In the genomic region with DNA sequence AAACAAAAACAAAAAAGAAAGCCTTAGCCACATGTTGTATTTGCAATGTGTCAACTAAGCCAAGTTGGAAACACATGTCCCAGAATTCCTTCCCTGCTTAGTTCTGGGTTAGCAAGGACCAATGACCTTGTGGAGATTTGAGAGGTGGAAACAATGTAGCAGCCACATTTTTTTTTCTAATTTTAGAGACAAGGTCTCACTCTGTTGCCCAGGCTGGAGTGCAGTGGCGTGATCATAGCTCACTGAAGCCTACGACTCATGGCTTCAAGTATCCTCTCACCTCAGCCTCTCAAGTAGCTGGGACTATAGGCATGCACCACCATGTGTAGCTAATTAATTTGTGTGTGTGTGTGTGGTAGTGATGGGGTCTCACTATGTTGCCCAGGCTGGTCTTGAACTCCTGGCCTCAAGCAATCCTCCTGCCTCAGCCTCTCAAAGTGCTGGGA, we compare ENCODE assay signal across 12 cellular contexts. TPM values are rescaled to one million over a fixed set of nuclear protein-coding genes. Genes with fewer than 3 reads are reported as not detected.
"Had no signal": no experiment of that assay in that cellular context is flagged by ENCODE, and none has a peak within 500 bp of the region (broad histone marks: within the 10 kb centered on the region; RNA-seq: fewer than 3 reads in every experiment).

No MANE protein-coding gene starts in this region.

RNA-seq across cellular contexts. Expression of gene TULP1, which starts 58.2 kb away (rescaled TPM):
- total RNA-seq: activated CD4-positive, alpha-beta memory T cell treated with anti-CD3 and anti-CD28 coated beads, Interleukin-2, amount 10 ng/mL, durations not matched to agents 7 days and 5 days; activated CD4-positive, alpha-beta T cell treated with anti-CD3 and anti-CD28 coated beads for 36 hours; activated CD8-positive, alpha-beta memory T cell treated with anti-CD3 and anti-CD28 coated beads for 36 hours; activated T-cell treated with anti-CD3 and anti-CD28 coated beads, Interleukin-2, amount 50 U/mL, for 72 hours; activated T-helper 2 cell treated with anti-CD3 and anti-CD28 coated beads, Interferon-gamma antibody, Interleukin-2, Interleukin-4, amounts not matched to agents 10 μg/mL and 5 μg/mL and 100 μg/mL, durations not matched to agents 14 hours and 24 hours and 36 hours; aorta; breast epithelium; NCI-H460; PC-9; SJCRH30; T-helper 2 cell treated with Interferon-gamma antibody and Interleukin-4, amounts not matched to agents 100 ng/mL and 5 ng/mL, for 36 hours had no signal
- polyA plus RNA-seq: SK-N-SH had no signal
